ENCODE assay signal across 25 cellular contexts in the genomic region with DNA sequence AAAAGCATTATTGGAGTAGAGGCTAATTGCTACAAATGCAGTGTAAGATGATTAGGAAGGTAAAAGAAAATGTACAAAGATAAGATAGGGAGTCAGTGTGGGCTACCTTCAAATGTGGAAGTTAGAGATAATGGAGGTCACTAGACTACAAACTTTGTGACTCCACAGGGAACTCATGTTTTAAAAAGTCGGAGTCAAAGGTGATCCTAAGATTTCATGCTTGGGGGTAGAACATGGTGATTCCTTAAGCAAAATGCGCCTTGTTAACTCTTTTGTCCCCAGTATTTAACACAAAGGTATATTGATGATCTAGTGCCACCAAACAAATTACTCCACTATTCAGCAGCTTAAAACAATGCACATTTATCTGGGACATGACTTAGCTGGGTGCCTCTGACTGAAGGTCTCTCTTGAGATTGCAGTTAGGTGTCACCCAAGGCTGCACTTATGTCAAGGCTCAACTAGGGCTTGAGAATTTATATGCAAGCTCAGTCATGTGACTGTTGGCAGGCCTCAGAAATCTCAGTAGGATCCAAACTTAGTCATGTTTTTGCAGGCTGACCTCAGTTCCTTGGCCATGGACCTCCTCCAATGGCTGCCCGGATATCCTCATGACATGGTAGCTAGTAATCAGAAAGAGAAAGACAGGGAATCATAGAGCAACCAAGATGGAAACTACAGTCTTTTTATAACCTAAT. TPM values are rescaled to one million over a fixed set of nuclear protein-coding genes. Genes with fewer than 3 reads are reported as not detected.
DNase-seq lines count a peak whose midpoint lies in the region; ATAC-seq and TF ChIP-seq lines count a peak whose summit lies in the region.
"Had no signal": no experiment of that assay in that cellular context is flagged by ENCODE, and none has a peak within 500 bp of the region (broad histone marks: within the 10 kb centered on the region; RNA-seq: fewer than 3 reads in every experiment).

No MANE protein-coding gene starts in this region.

- WGBS in adrenal gland, 4 donors, result 56 to 76% (median 63%) methylated on average over 3 of the region's 3 CpGs

- H3K4me3 ChIP-seq in adrenal gland, result no peak overlapping the region
- no peak overlapping the region for H3K4me3 ChIP-seq in fibroblast of mammary gland (ENCODE audit: control insufficient read depth, low read depth, low read length)

- TF ChIP-seq POLR2A in adrenal gland (IDR thresholded peaks at IDR 0.05), result no peak

- H3K9me3 ChIP-seq in adrenal gland (replicated peaks in 1 of 3), result peaks cover 0 to 4% (median 0%) of the 10 kb centered on the region in 3 donors

- peaks cover 4% of the 10 kb centered on the region for H3K27me3 Mint-ChIP-seq in stimulated activated naive CD8-positive, alpha-beta T cell treated with anti-CD3 and anti-CD28 coated beads, Interleukin-15, Interleukin-2, amounts not matched to agents 100 ng/mL and 50 ng/mL, for 24 hours
- H3K27me3 Mint-ChIP-seq in stimulated activated naive CD8-positive, alpha-beta T cell treated with anti-CD3 and anti-CD28 coated beads, Interleukin-15, amount 100 ng/mL, for 72 hours, result no peaks in the 10 kb centered on the region
- no peaks in the 10 kb centered on the region for H3K27me3 Mint-ChIP-seq in glutamatergic neuron (ENCODE audit: unreplicated experiment)
- H3K27me3 Mint-ChIP-seq: activated T-cell treated with anti-CD3 and anti-CD28 coated beads, Interleukin-2, amount 50 U/mL, for 24 hours; type B pancreatic cell had no signal

- H3K4me1 Mint-ChIP-seq in stimulated activated naive CD8-positive, alpha-beta T cell treated with anti-CD3 and anti-CD28 coated beads, Interleukin-15, Interleukin-2, amounts not matched to agents 100 ng/mL and 50 ng/mL, for 24 hours (ENCODE audit: low read depth), result peaks cover 45% of the 10 kb centered on the region
- H3K4me1 Mint-ChIP-seq in stimulated activated naive CD8-positive, alpha-beta T cell treated with anti-CD3 and anti-CD28 coated beads, Interleukin-15, amount 100 ng/mL, for 72 hours, result peaks cover 44% of the 10 kb centered on the region
- H3K4me1 Mint-ChIP-seq in glutamatergic neuron (ENCODE audit: low read depth, unreplicated experiment), result no peaks in the 10 kb centered on the region
- H3K4me1 Mint-ChIP-seq: central memory CD8-positive, alpha-beta T cell had no signal

- H3K9me3 Mint-ChIP-seq in stimulated activated naive CD8-positive, alpha-beta T cell treated with anti-CD3 and anti-CD28 coated beads, Interleukin-15, Interleukin-2, amounts not matched to agents 100 ng/mL and 50 ng/mL, for 24 hours, result peaks cover 32% of the 10 kb centered on the region
- peaks cover 17 to 38% of the 10 kb centered on the region in 2 donors for H3K9me3 Mint-ChIP-seq in stimulated activated naive CD8-positive, alpha-beta T cell treated with anti-CD3 and anti-CD28 coated beads, Interleukin-15, amount 100 ng/mL, for 72 hours
- H3K9me3 Mint-ChIP-seq in glutamatergic neuron (ENCODE audit: unreplicated experiment), result no peaks in the 10 kb centered on the region

- DNase-seq in stimulated activated naive CD8-positive, alpha-beta T cell treated with anti-CD3 and anti-CD28 coated beads, Interleukin-15, amount 100 ng/mL, for 72 hours, result no peak
- DNase-seq in adrenal gland (peak in 6 of 7 donors; percentile 45 to 70 (median 58)), fibroblast of mammary gland (ENCODE audit: low read depth) (peak; percentile 86), occipital lobe (lab: John Stamatoyannopoulos, UW) (no peak), cerebellum (ENCODE audit: low spot score) (no peak), glutamatergic neuron (no peak)
- DNase-seq: 8988T; activated CD8-positive, alpha-beta memory T cell treated with anti-CD3 and anti-CD28 coated beads for 24 hours; activated naive CD4-positive, alpha-beta T cell treated with Interleukin-2 at 50 U/mL for 16 hours; activated T-cell treated with anti-CD3 and anti-CD28 coated beads, Interleukin-2, amount 50 U/mL, for 24 hours; AML-193; DMS79; effector CD4-positive, alpha-beta T cell; mammary epithelial cell; NCI-H1436; NCI-H526 treated with DMSO at 0.1 percent for 48 hours; nucleus accumbens; retina; stimulated activated CD4-positive, alpha-beta T cell treated with anti-CD3 and anti-CD28 coated beads, Interleukin-4, amount 100 ng/mL, for 24 hours; stimulated activated naive CD8-positive, alpha-beta T cell treated with anti-CD3 and anti-CD28 coated beads, Interleukin-15, Interleukin-2, amounts not matched to agents 100 U/mL and 50 U/mL, for 24 hours; T-helper 9 cell had no signal

- H3K4me1 ChIP-seq in adrenal gland (replicated peaks in 1 of 2), result peaks cover 7 to 32% of the 10 kb centered on the region in 2 donors

- intact Hi-C loops in adrenal gland (cut with DNase I), result no loop called here

- H3K36me3 Mint-ChIP-seq in stimulated activated naive CD8-positive, alpha-beta T cell treated with anti-CD3 and anti-CD28 coated beads, Interleukin-15, Interleukin-2, amounts not matched to agents 100 ng/mL and 50 ng/mL, for 24 hours (ENCODE audit: low read depth), result peaks cover 8% of the 10 kb centered on the region
- no peaks in the 10 kb centered on the region for H3K36me3 Mint-ChIP-seq in glutamatergic neuron (ENCODE audit: unreplicated experiment)
- H3K36me3 Mint-ChIP-seq: type B pancreatic cell had no signal

- no peak overlapping the region for H3K4me3 Mint-ChIP-seq in stimulated activated naive CD8-positive, alpha-beta T cell treated with anti-CD3 and anti-CD28 coated beads, Interleukin-15, Interleukin-2, amounts not matched to agents 100 ng/mL and 50 ng/mL, for 24 hours
- H3K4me3 Mint-ChIP-seq in stimulated activated naive CD8-positive, alpha-beta T cell treated with anti-CD3 and anti-CD28 coated beads, Interleukin-15, amount 100 ng/mL, for 72 hours, result no peak overlapping the region
- no peak overlapping the region for H3K4me3 Mint-ChIP-seq in glutamatergic neuron (ENCODE audit: unreplicated experiment)
- H3K4me3 Mint-ChIP-seq: activated T-cell treated with anti-CD3 and anti-CD28 coated beads, Interleukin-2, amount 50 U/mL, for 24 hours; central memory CD8-positive, alpha-beta T cell; type B pancreatic cell had no signal

- TF ChIP-seq CTCF in adrenal gland (IDR thresholded peaks at IDR 0.05), result no peak
- no peak for TF ChIP-seq CTCF in fibroblast of mammary gland (conservative IDR thresholded peaks at IDR 0.05; ENCODE audit: control insufficient read depth, insufficient read depth, low read depth, low read length)
- no peak for TF ChIP-seq CTCF in glutamatergic neuron (IDR thresholded peaks at IDR 0.05; ENCODE audit: partially characterized antibody, unreplicated experiment)

- no peaks in the 10 kb centered on the region for H3K36me3 ChIP-seq in adrenal gland (replicated peaks in 1 of 2)

- peak overlapping the region; percentile 46 for H3K27ac Mint-ChIP-seq in stimulated activated naive CD8-positive, alpha-beta T cell treated with anti-CD3 and anti-CD28 coated beads, Interleukin-15, Interleukin-2, amounts not matched to agents 100 ng/mL and 50 ng/mL, for 24 hours
- H3K27ac Mint-ChIP-seq in stimulated activated naive CD8-positive, alpha-beta T cell treated with anti-CD3 and anti-CD28 coated beads, Interleukin-15, amount 100 ng/mL, for 72 hours, result peak overlapping the region in 1 of 2 donors; percentile 68
- no peak overlapping the region for H3K27ac Mint-ChIP-seq in glutamatergic neuron (ENCODE audit: unreplicated experiment)
- H3K27ac Mint-ChIP-seq: activated T-cell treated with anti-CD3 and anti-CD28 coated beads, Interleukin-2, amount 50 U/mL, for 24 hours; type B pancreatic cell had no signal

- H3K27me3 ChIP-seq in adrenal gland, result no peaks in the 10 kb centered on the region

- H3K27ac ChIP-seq in adrenal gland, result no peak overlapping the region

- ATAC-seq in stimulated activated naive CD8-positive, alpha-beta T cell treated with anti-CD3 and anti-CD28 coated beads, Interleukin-15, amount 100 ng/mL, for 72 hours, result no peak
- no peak for ATAC-seq in GM18502 (IDR thresholded peaks at IDR 0.05; ENCODE audit: poor library complexity, unreplicated experiment)

RNA-seq across cellular contexts. Expression of gene SNX9, which starts 11.4 kb away (rescaled TPM):
- total RNA-seq in adrenal gland (10 to 100 TPM; 42.2 to 59.6 (median 52.3) TPM), occipital lobe (19.2 TPM), cerebellum (13.3 TPM), glutamatergic neuron (ENCODE audit: unreplicated experiment) (45.7 TPM)
- 10 to 100 TPM; 27.7 to 49.9 (median 38.1) TPM for polyA plus RNA-seq in adrenal gland

Comparison
In these comparisons a context has a peak if more than half of its experiments do, and no peak if none do; other contexts are left out.
1. DNase-seq: peak in adrenal gland (6 of 7) and fibroblast of mammary gland (single experiment); none in stimulated activated naive CD8-positive, alpha-beta T cell treated with anti-CD3 and anti-CD28 coated beads, Interleukin-15, amount 100 ng/mL, for 72 hours (0 of 2), occipital lobe (single experiment), cerebellum (single experiment) and glutamatergic neuron (single experiment).